8 cellular contexts compared by ENCODE assay signal in genomic region chr15:44102675-44103254, GRCh38.
DNase-seq lines count a peak whose midpoint lies in the region; ATAC-seq and TF ChIP-seq lines count a peak whose summit lies in the region.

No MANE protein-coding gene starts in this region.

- no peaks in the 10 kb centered on the region for H3K27me3 Mint-ChIP-seq in Calu3 (ENCODE audit: unreplicated experiment)
- peaks cover 63% of the 10 kb centered on the region for H3K27me3 Mint-ChIP-seq in neural crest cell (ENCODE audit: low read depth)
- H3K27me3 Mint-ChIP-seq in mesothelial cell of epicardium (ENCODE audit: low read depth), result no peaks in the 10 kb centered on the region

- in situ Hi-C loops in gastrocnemius medialis (cut with MboI; ENCODE audit: low sequenced_read_pairs in 4 of 4), result no loop called here

- BruUV-seq in Calu3 (replicated peaks; lab: Mats Ljungman, UMichigan), result no TSS peak

- H3K9me3 Mint-ChIP-seq in Calu3 (ENCODE audit: low read depth, unreplicated experiment) (no peaks in the 10 kb centered on the region), neural crest cell (no peaks in the 10 kb centered on the region), mesothelial cell of epicardium (no peaks in the 10 kb centered on the region)

- ATAC-seq in gastrocnemius medialis, result no peak

- H3K4me1 Mint-ChIP-seq in Calu3 (ENCODE audit: low read depth, unreplicated experiment) (peaks cover 37% of the 10 kb centered on the region), neural crest cell (peaks cover 20% of the 10 kb centered on the region), mesothelial cell of epicardium (peaks cover 15% of the 10 kb centered on the region)

- no peaks in the 10 kb centered on the region for H3K36me3 ChIP-seq in gastrocnemius medialis
- H3K36me3 ChIP-seq in WERI-Rb-1, result no peaks in the 10 kb centered on the region

- H3K27ac ChIP-seq in gastrocnemius medialis, result no peak overlapping the region
- no peak overlapping the region for H3K27ac ChIP-seq in WERI-Rb-1

- H3K4me1 ChIP-seq in gastrocnemius medialis, result no peaks in the 10 kb centered on the region

- TF ChIP-seq CTCF in Calu3 (IDR thresholded peaks at IDR 0.05; ENCODE audit: unreplicated experiment) (no peak), epithelial cell of proximal tubule (conservative IDR thresholded peaks at IDR 0.05; ENCODE audit: low read depth, low read length) (no peak), neural crest cell (conservative IDR thresholded peaks at IDR 0.05) (no peak), mesothelial cell of epicardium (IDR thresholded peaks at IDR 0.05; ENCODE audit: unreplicated experiment) (no peak), gastrocnemius medialis (IDR thresholded peaks at IDR 0.05 in 4 of 5, conservative IDR thresholded peaks at IDR 0.05 in 1 of 5) (no peak), WERI-Rb-1 (IDR thresholded peaks at IDR 0.05; ENCODE audit: low read depth, low read length) (no peak)

- CTCF ChIA-PET in Calu3 (lab: Charles Lee), result interaction anchor here (0.5 to 0.8 kb wide), 2 partner anchors 73 to 802 kb away, joined by 3 read pairs; no protein-coding TSS in a partner anchor

- DNase-seq in Calu3, result peak; percentile 44
- DNase-seq in NCI-H774 (lab: John Stamatoyannopoulos, UW), result peak; percentile 13
- peak; percentile 99 for DNase-seq in epithelial cell of proximal tubule (ENCODE audit: low read depth)
- peak; percentile 3 for DNase-seq in neural crest cell (ENCODE audit: low read depth, low spot score)
- no peak for DNase-seq in mesothelial cell of epicardium (ENCODE audit: low spot score in 2 of 2, unreplicated experiment in 2 of 2)
- no peak for DNase-seq in SK-N-DZ (ENCODE audit: low spot score)
- no peak for DNase-seq in gastrocnemius medialis
- DNase-seq in WERI-Rb-1, result no peak

- intact Hi-C loops in Calu3 (cut with micrococcal nuclease; ENCODE audit: unreplicated experiment), result loop anchor here (10.0 kb wide), 1 partner anchor 92 kb away; the partner anchor contains the start of gene FRMD5
- intact Hi-C loops in gastrocnemius medialis (cut with DNase I; ENCODE audit: low total_unique reads), result no loop called here

- H3K9me3 ChIP-seq in gastrocnemius medialis (no peaks in the 10 kb centered on the region), WERI-Rb-1 (ENCODE audit: severe bottlenecking) (no peaks in the 10 kb centered on the region)

- peak overlapping the region; percentile 90 for H3K27ac Mint-ChIP-seq in Calu3 (ENCODE audit: unreplicated experiment)
- peak overlapping the region; percentile 10 for H3K27ac Mint-ChIP-seq in neural crest cell (ENCODE audit: unreplicated experiment)
- no peak overlapping the region for H3K27ac Mint-ChIP-seq in mesothelial cell of epicardium

- TF ChIP-seq POLR2A in gastrocnemius medialis (IDR thresholded peaks at IDR 0.05), result no peak

- H3K4me3 Mint-ChIP-seq in Calu3 (ENCODE audit: low read depth, unreplicated experiment), result peak overlapping the region; percentile 58
- H3K4me3 Mint-ChIP-seq in neural crest cell, result no peak overlapping the region
- no peak overlapping the region for H3K4me3 Mint-ChIP-seq in mesothelial cell of epicardium

- H3K4me3 ChIP-seq in epithelial cell of proximal tubule (ENCODE audit: low read depth, low read length) (no peak overlapping the region), gastrocnemius medialis (no peak overlapping the region), WERI-Rb-1 (ENCODE audit: low read depth, low read length) (no peak overlapping the region)

- H3K27me3 ChIP-seq in gastrocnemius medialis (no peaks in the 10 kb centered on the region), WERI-Rb-1 (ENCODE audit: insufficient read depth, low read depth, severe bottlenecking) (no peaks in the 10 kb centered on the region)

- H3K36me3 Mint-ChIP-seq in Calu3 (ENCODE audit: insufficient read depth, unreplicated experiment) (no peaks in the 10 kb centered on the region), neural crest cell (ENCODE audit: low read depth) (no peaks in the 10 kb centered on the region), mesothelial cell of epicardium (no peaks in the 10 kb centered on the region)

Comparison
In these comparisons a context has a peak if more than half of its experiments do, and no peak if none do; other contexts are left out.
1. DNase-seq: peak in Calu3 (single experiment), NCI-H774 (single experiment), epithelial cell of proximal tubule (single experiment) and neural crest cell (single experiment); none in mesothelial cell of epicardium (0 of 2), SK-N-DZ (single experiment), gastrocnemius medialis (0 of 2) and WERI-Rb-1 (single experiment).